Comparison of ENCODE assay signal across 22 cellular contexts in genomic region chr6:95515975-95516374, GRCh38.
"Had no signal": no experiment of that assay in that cellular context is flagged by ENCODE, and none has a peak within 500 bp of the region (broad histone marks: within the 10 kb centered on the region; RNA-seq: fewer than 3 reads in every experiment).

No MANE protein-coding gene starts in this region.

- H3K4me1 Mint-ChIP-seq: activated CD4-positive, alpha-beta T cell treated with anti-CD3 and anti-CD28 coated beads, Interleukin-2, amount 10 ng/mL, durations not matched to agents 7 days and 5 days; activated naive CD8-positive, alpha-beta T cell treated with anti-CD3 and anti-CD28 coated beads, Interleukin-2, amount 10 ng/mL, durations not matched to agents 7 days and 5 days; nephron had no signal

- H3K27me3 Mint-ChIP-seq: activated naive CD8-positive, alpha-beta T cell treated with anti-CD3 and anti-CD28 coated beads, Interleukin-2, amount 10 ng/mL, durations not matched to agents 7 days and 5 days; memory B cell had no signal

- DNase-seq: activated CD4-positive, alpha-beta T cell treated with anti-CD3 and anti-CD28 coated beads, Interleukin-2, amount 10 ng/mL, durations not matched to agents 7 days and 5 days; activated CD4-positive, CD25-positive, alpha-beta regulatory T cell treated with anti-CD3 and anti-CD28 coated beads, Interleukin-2, amount 50 U/mL, for 72 hours; activated CD8-positive, alpha-beta memory T cell treated with anti-CD3 and anti-CD28 coated beads, Interleukin-2, amount 50 U/mL, for 4 hours; activated naive CD4-positive, alpha-beta T cell treated with Interleukin-2 at 50 U/mL for 16 hours; activated naive CD8-positive, alpha-beta T cell treated with anti-CD3 and anti-CD28 coated beads, Interleukin-2, amount 10 ng/mL, durations not matched to agents 7 days and 5 days; activated T-cell treated with anti-CD3 and anti-CD28 coated beads, Interleukin-2, amount 50 U/mL, for 24 hours; amniotic stem cell; cerebellar nuclear complex; foreskin melanocyte; islet precursor cell; left colon; ovary; right cardiac atrium; stimulated activated CD4-positive, alpha-beta T cell treated with anti-CD3 and anti-CD28 coated beads, Interleukin-4, amount 100 ng/mL, for 4 hours; stimulated activated naive CD8-positive, alpha-beta T cell treated with anti-CD3 and anti-CD28 coated beads, Interleukin-15, Interleukin-2, amounts not matched to agents 100 U/mL and 50 U/mL, for 24 hours; thyroid gland had no signal

- H3K9me3 ChIP-seq: neutrophil, ovary, prostate gland, thyroid gland had no signal

- H3K4me3 ChIP-seq: coronary artery, ovary, prostate gland, thyroid gland had no signal

- H3K27me3 ChIP-seq: neutrophil, ovary, thyroid gland had no signal

- H3K27ac ChIP-seq: coronary artery, neutrophil, ovary, prostate gland, thyroid gland had no signal

- H3K4me1 ChIP-seq: prostate gland, thyroid gland had no signal

- H3K36me3 ChIP-seq: neutrophil, ovary, prostate gland, thyroid gland had no signal

- H3K36me3 Mint-ChIP-seq: activated naive CD8-positive, alpha-beta T cell treated with anti-CD3 and anti-CD28 coated beads, Interleukin-2, amount 10 ng/mL, durations not matched to agents 7 days and 5 days; memory B cell had no signal

- ATAC-seq: left colon; right cardiac atrium; stimulated activated naive CD8-positive, alpha-beta T cell treated with anti-CD3 and anti-CD28 coated beads, Interleukin-15, Interleukin-2, amounts not matched to agents 100 U/mL and 50 U/mL, for 24 hours had no signal

- H3K9me3 Mint-ChIP-seq: activated CD4-positive, alpha-beta T cell treated with anti-CD3 and anti-CD28 coated beads, Interleukin-2, amount 10 ng/mL, durations not matched to agents 7 days and 5 days; activated naive CD8-positive, alpha-beta T cell treated with anti-CD3 and anti-CD28 coated beads, Interleukin-2, amount 10 ng/mL, durations not matched to agents 7 days and 5 days; activated T-cell treated with anti-CD3 and anti-CD28 coated beads, Interleukin-2, amount 50 U/mL, for 24 hours; activated T-helper 2 cell treated with anti-CD3 and anti-CD28 coated beads, Interferon-gamma antibody, Interleukin-2, Interleukin-4, amounts not matched to agents 10 μg/mL and 5 μg/mL and 100 μg/mL, durations not matched to agents 14 hours and 24 hours and 36 hours; memory B cell; nephron had no signal

- H3K27ac Mint-ChIP-seq: activated CD4-positive, alpha-beta T cell treated with anti-CD3 and anti-CD28 coated beads, Interleukin-2, amount 10 ng/mL, durations not matched to agents 7 days and 5 days; activated naive CD8-positive, alpha-beta T cell treated with anti-CD3 and anti-CD28 coated beads, Interleukin-2, amount 10 ng/mL, durations not matched to agents 7 days and 5 days; activated T-cell treated with anti-CD3 and anti-CD28 coated beads, Interleukin-2, amount 50 U/mL, for 24 hours; activated T-helper 2 cell treated with anti-CD3 and anti-CD28 coated beads, Interferon-gamma antibody, Interleukin-2, Interleukin-4, amounts not matched to agents 10 μg/mL and 5 μg/mL and 100 μg/mL, durations not matched to agents 14 hours and 24 hours and 36 hours; memory B cell; nephron had no signal

- H3K4me3 Mint-ChIP-seq: activated CD4-positive, alpha-beta T cell treated with anti-CD3 and anti-CD28 coated beads, Interleukin-2, amount 10 ng/mL, durations not matched to agents 7 days and 5 days; activated naive CD8-positive, alpha-beta T cell treated with anti-CD3 and anti-CD28 coated beads, Interleukin-2, amount 10 ng/mL, durations not matched to agents 7 days and 5 days; activated T-cell treated with anti-CD3 and anti-CD28 coated beads, Interleukin-2, amount 50 U/mL, for 24 hours; memory B cell; nephron had no signal
